13 cellular contexts compared by ENCODE assay signal in genomic region chr15:69304176-69304533, GRCh38. TPM values are rescaled to one million over a fixed set of nuclear protein-coding genes. Genes with fewer than 3 reads are reported as not detected.
DNase-seq lines count a peak whose midpoint lies in the region; FAIRE-seq and TF ChIP-seq lines count a peak whose summit lies in the region.
"Had no signal": no experiment of that assay in that cellular context is flagged by ENCODE, and none has a peak within 500 bp of the region (broad histone marks: within the 10 kb centered on the region; RNA-seq: fewer than 3 reads in every experiment).

No MANE protein-coding gene starts in this region.

- H3K9me2 ChIP-seq in GM23248 (ENCODE audit: insufficient read depth): no peaks in the 10 kb centered on the region

- WGBS in GM23248 (ENCODE audit: low coverage in 1 of 2, low lambda C conversion rate in 2 of 2, missing lambda C conversion rate in 2 of 2), 2 experiments: 14 to 20% methylated on average over 5 of the region's 5 CpGs
- WGBS in testis, 2 donors: 57 to 59% methylated on average over 5 of the region's 5 CpGs

- H4K20me1 ChIP-seq in GM23248 (ENCODE audit: insufficient read depth) (no peaks in the 10 kb centered on the region), fibroblast of lung (ENCODE audit: control insufficient read depth, extremely low read depth, insufficient read depth, low read length) (no peaks in the 10 kb centered on the region)

- H3K9me3 ChIP-seq in GM23248 (ENCODE audit: low read depth) (no peaks in the 10 kb centered on the region), fibroblast of lung (ENCODE audit: control insufficient read depth, insufficient read depth, low read depth, low read length) (no peaks in the 10 kb centered on the region), skeletal muscle satellite cell (replicated peaks; ENCODE audit: low read length) (no peaks in the 10 kb centered on the region), testis (no peaks in the 10 kb centered on the region)
- no peaks in the 10 kb centered on the region for H3K9me3 ChIP-seq in CD4-positive, alpha-beta memory T cell (ENCODE audit: control insufficient read depth in 1 of 2, low read length in 2 of 2)

- peak; percentile 96 for DNase-seq in GM23248
- peak; percentile 86 for DNase-seq in RCC 7860 (ENCODE audit: low spot score)
- peak; percentile 78 to 88 for DNase-seq in fibroblast of lung (ENCODE audit: low read depth in 2 of 2)
- no peak for DNase-seq in activated gamma-delta T cell treated with Interleukin-2 at 50 U/mL for 16 hours
- no peak for DNase-seq in CD4-positive, alpha-beta memory T cell
- DNase-seq in NCI-H2107 (lab: John Stamatoyannopoulos, UW): no peak
- no peak for DNase-seq in testis
- DNase-seq: activated T-cell treated with anti-CD3 and anti-CD28 coated beads, Interleukin-2, amount 50 U/mL, for 48 hours; DMS79; NCI-H510A; occipital lobe had no signal

- H3K4me1 ChIP-seq in GM23248 (ENCODE audit: insufficient read depth): peaks cover 30% of the 10 kb centered on the region
- H3K4me1 ChIP-seq in fibroblast of lung (ENCODE audit: control insufficient read depth, extremely low read depth, insufficient read depth, low read length): peaks cover 25% of the 10 kb centered on the region
- peaks cover 52% of the 10 kb centered on the region for H3K4me1 ChIP-seq in skeletal muscle satellite cell (ENCODE audit: control insufficient read depth, insufficient read depth, low read length)
- no peaks in the 10 kb centered on the region for H3K4me1 ChIP-seq in CD4-positive, alpha-beta memory T cell (ENCODE audit: insufficient read depth, low read length)
- H3K4me1 ChIP-seq in testis: peaks cover 2% of the 10 kb centered on the region

- POLR2A ChIA-PET in CD4-positive, alpha-beta memory T cell (lab: Charles Lee; ENCODE audit: partially characterized antibody): no interaction called here

- peak overlapping the region; percentile 30; the same call in 1 of the 2 replicates for H3K9ac ChIP-seq in GM23248
- no peak overlapping the region for H3K9ac ChIP-seq in fibroblast of lung (ENCODE audit: insufficient read depth, low read length)
- peak overlapping the region; percentile 54 for H3K9ac ChIP-seq in skeletal muscle satellite cell (ENCODE audit: low read depth, low read length)

- H3K4me1 Mint-ChIP-seq in CD4-positive, alpha-beta memory T cell: peaks cover 0 to 4% (median 3%) of the 10 kb centered on the region in 4 donors

- intact Hi-C loops in CD4-positive, alpha-beta memory T cell (cut with micrococcal nuclease): no loop called here
- intact Hi-C loops in testis (cut with DNase I; ENCODE audit: low total_unique reads): no loop called here

- H3K36me3 Mint-ChIP-seq in CD4-positive, alpha-beta memory T cell: no peaks in the 10 kb centered on the region

- H3F3A ChIP-seq in GM23248 (ENCODE audit: insufficient read depth): peaks cover 28% of the 10 kb centered on the region

- H3K27ac ChIP-seq in GM23248 (peak overlapping the region; percentile 86), fibroblast of lung (ENCODE audit: insufficient read depth, low read length) (peak overlapping the region; percentile 91), testis (no peak overlapping the region)
- H3K27ac ChIP-seq in CD4-positive, alpha-beta memory T cell (ENCODE audit: low read depth, low read length): no peak overlapping the region

- CTCF ChIA-PET in CD4-positive, alpha-beta memory T cell (lab: Charles Lee; ENCODE audit: partially characterized antibody): interaction anchor here (0.6 kb wide), 1 partner anchor 1523 kb away, joined by 4 read pairs; no protein-coding TSS in a partner anchor

- in situ Hi-C loops in GM23248 (cut with MboI): no loop called here

- H3K4me3 ChIP-seq in GM23248 (no peak overlapping the region), fibroblast of lung (replicated peaks in 1 of 4; ENCODE audit: control extremely low read depth in 1 of 4, insufficient read depth in 1 of 4, low read depth in 3 of 4, low read length in 4 of 4) (no peak overlapping the region), skeletal muscle satellite cell (ENCODE audit: low read length) (no peak overlapping the region), testis (no peak overlapping the region)
- H3K4me3 ChIP-seq in CD4-positive, alpha-beta memory T cell (ENCODE audit: low read length in 2 of 2): no peak overlapping the region

- no peaks in the 10 kb centered on the region for H3K27me3 ChIP-seq in GM23248 (replicated peaks; ENCODE audit: insufficient read depth)
- H3K27me3 ChIP-seq in fibroblast of lung (ENCODE audit: control insufficient read depth, insufficient read depth, low read length): no peaks in the 10 kb centered on the region
- H3K27me3 ChIP-seq in skeletal muscle satellite cell (ENCODE audit: control insufficient read depth, insufficient read depth, low read length): no peaks in the 10 kb centered on the region
- peaks cover 11% of the 10 kb centered on the region for H3K27me3 ChIP-seq in CD4-positive, alpha-beta memory T cell (ENCODE audit: insufficient read depth, low read length)
- no peaks in the 10 kb centered on the region for H3K27me3 ChIP-seq in testis

- TF ChIP-seq POLR2A in testis (IDR thresholded peaks at IDR 0.05): no peak

- H3K36me3 ChIP-seq in GM23248 (ENCODE audit: low read depth) (no peaks in the 10 kb centered on the region), fibroblast of lung (ENCODE audit: control insufficient read depth, insufficient read depth, low read length) (no peaks in the 10 kb centered on the region), skeletal muscle satellite cell (ENCODE audit: insufficient read depth, low read length) (no peaks in the 10 kb centered on the region), testis (ENCODE audit: low read depth, missing control alignments) (no peaks in the 10 kb centered on the region)
- no peaks in the 10 kb centered on the region for H3K36me3 ChIP-seq in CD4-positive, alpha-beta memory T cell (ENCODE audit: insufficient read depth, low read length)

- TF ChIP-seq CTCF in fibroblast of lung (conservative IDR thresholded peaks at IDR 0.05 in 1 of 2, IDR thresholded peaks at IDR 0.05 in 1 of 2; ENCODE audit: low read depth in 1 of 2, low read length in 2 of 2) (no peak), testis (IDR thresholded peaks at IDR 0.05) (no peak)

- H3K4me3 Mint-ChIP-seq in CD4-positive, alpha-beta memory T cell: no peak overlapping the region

- no peaks in the 10 kb centered on the region for H3K9me3 Mint-ChIP-seq in CD4-positive, alpha-beta memory T cell

- FAIRE-seq in RCC 7860 (lab: Jason Lieb, UNC): peak; percentile 93

- H3K4me2 ChIP-seq in GM23248 (ENCODE audit: unreplicated experiment) (no peak overlapping the region), fibroblast of lung (ENCODE audit: extremely low read depth, insufficient read depth, low read length) (no peak overlapping the region), skeletal muscle satellite cell (ENCODE audit: low read length) (peak overlapping the region; percentile 11)

- H2AFZ ChIP-seq in GM23248: peak overlapping the region; percentile 25; the same call in 1 of the 2 replicates
- no peak overlapping the region for H2AFZ ChIP-seq in fibroblast of lung (ENCODE audit: low read length)

- no peak overlapping the region for H3K27ac Mint-ChIP-seq in CD4-positive, alpha-beta memory T cell

- H3K79me2 ChIP-seq in GM23248 (ENCODE audit: insufficient read depth) (no peaks in the 10 kb centered on the region), fibroblast of lung (ENCODE audit: control insufficient read depth, insufficient read depth, low read length) (no peaks in the 10 kb centered on the region)

- H3K27me3 Mint-ChIP-seq in CD4-positive, alpha-beta memory T cell: peaks cover 22 to 37% of the 10 kb centered on the region in 2 donors

RNA-seq across cellular contexts. Expression of gene PAQR5, which starts 5.4 kb away (rescaled TPM):
- 3.8 and 4.6 TPM in 2 replicates for total RNA-seq in GM23248 (2014; rRNA removed; shearing (Covaris generic))
- polyA plus RNA-seq in GM23248 (2016; fragmentation: Nextera tagmentation; extraction: Ambion mirVana) (5.5 and 5.7 TPM in 2 replicates), fibroblast of lung (6.0 and 20.8 TPM in 2 replicates), testis (ENCODE audit: insufficient read depth, low read depth, low replicate concordance) (4.5 TPM)
- total RNA-seq in fibroblast of lung (9.8 and 16.2 TPM in 2 replicates), testis (under 1 TPM; 0.25 to 0.31 TPM)
- 3.8 and 12.3 TPM in 2 replicates for polyA plus RNA-seq in fibroblast of lung (2012)
- polyA minus RNA-seq in fibroblast of lung (ENCODE audit: low replicate concordance): 10.4 and 64.3 TPM in 2 replicates
- 11.4 and 17.5 TPM in 2 replicates for total RNA-seq in skeletal muscle satellite cell (2012; rRNA removed)
- total RNA-seq in CD4-positive, alpha-beta memory T cell: under 1 TPM in 1 of 2 experiments, not detected in 1; 0.20 TPM
- not detected for polyA plus RNA-seq in CD4-positive, alpha-beta memory T cell
- total RNA-seq: dermis microvascular lymphatic vessel endothelial cell had no signal

Comparison
In these comparisons a context has a peak if more than half of its experiments do, and no peak if none do; other contexts are left out.
1. DNase-seq: peak in GM23248 (single experiment), RCC 7860 (single experiment) and fibroblast of lung (2 of 2); none in activated gamma-delta T cell treated with Interleukin-2 at 50 U/mL for 16 hours (single experiment), CD4-positive, alpha-beta memory T cell (0 of 5), NCI-H2107 (single experiment) and testis (single experiment).
2. H3K27ac ChIP-seq: peak in GM23248 (single experiment) and fibroblast of lung (single experiment); none in CD4-positive, alpha-beta memory T cell (single experiment) and testis (0 of 2).